8 cellular contexts compared by ENCODE assay signal in genomic region chr1:92961896-92962752, GRCh38. TPM values are rescaled to one million over a fixed set of nuclear protein-coding genes. Genes with fewer than 3 reads are reported as not detected.
DNase-seq lines count a peak whose midpoint lies in the region; ATAC-seq and TF ChIP-seq lines count a peak whose summit lies in the region.

No MANE protein-coding gene starts in this region.

- intact Hi-C loops in esophagus muscularis mucosa (cut with DNase I): loop anchor here (2.0 kb wide), 2 partner anchors 31 to 103 kb away; no protein-coding TSS in a partner anchor

- H3K36me3 ChIP-seq in esophagus muscularis mucosa (no peaks in the 10 kb centered on the region), neural cell (ENCODE audit: insufficient read depth, low read length) (no peaks in the 10 kb centered on the region), thoracic aorta (no peaks in the 10 kb centered on the region)

- peak overlapping the region; percentile 98 to 99 (median 98) for H3K27ac ChIP-seq in esophagus muscularis mucosa (replicated peaks in 1 of 4)
- H3K27ac ChIP-seq in neural cell (ENCODE audit: low read length): peak overlapping the region; percentile 24
- H3K27ac ChIP-seq in thoracic aorta: peak overlapping the region; percentile 96 to 98

- no peaks in the 10 kb centered on the region for H3K9me3 ChIP-seq in esophagus muscularis mucosa
- no peaks in the 10 kb centered on the region for H3K9me3 ChIP-seq in neural cell (ENCODE audit: low read length)
- H3K9me3 ChIP-seq in thoracic aorta: no peaks in the 10 kb centered on the region

- peak overlapping the region; percentile 81 for H3K9ac ChIP-seq in neural cell (ENCODE audit: low read length)

- peaks cover 11 to 43% (median 38%) of the 10 kb centered on the region in 4 donors for H3K4me1 ChIP-seq in esophagus muscularis mucosa
- peaks cover 20 to 32% of the 10 kb centered on the region in 2 donors for H3K4me1 ChIP-seq in thoracic aorta (ENCODE audit: control insufficient read depth in 1 of 2, low read depth in 2 of 2)

- peak overlapping the region; percentile 69 for H2AFZ ChIP-seq in neural cell (ENCODE audit: low read depth, low read length)

- no peak for TF ChIP-seq RAD21 in neural cell (conservative IDR thresholded peaks at IDR 0.05)

- TF ChIP-seq POLR2A in esophagus muscularis mucosa (IDR thresholded peaks at IDR 0.05; ENCODE audit: low read depth): no peak

- peaks cover 5% of the 10 kb centered on the region for H3F3A ChIP-seq in neural cell (ENCODE audit: insufficient read depth, low read length, poor library complexity, severe bottlenecking)

- ATAC-seq in HG02852 (IDR thresholded peaks at IDR 0.05; ENCODE audit: unreplicated experiment): peak; percentile 63
- peak; percentile 62 for ATAC-seq in thoracic aorta (ENCODE audit: insufficient number of reproducible peaks, low FRiP score, low read depth)

- no peaks in the 10 kb centered on the region for H3K9me2 ChIP-seq in neural cell (ENCODE audit: insufficient read depth, low read length)

- H3K4me3 ChIP-seq in esophagus muscularis mucosa (peak overlapping the region; percentile 89 to 98 (median 90)), neural cell (ENCODE audit: low read length) (peak overlapping the region; percentile 92), thoracic aorta (peak overlapping the region; percentile 98)

- H3K4me2 ChIP-seq in neural cell (ENCODE audit: low read length): peak overlapping the region; percentile 76

- TF ChIP-seq EP300 in esophagus muscularis mucosa (IDR thresholded peaks at IDR 0.05) (no peak), neural cell (conservative IDR thresholded peaks at IDR 0.05; ENCODE audit: poor library complexity, severe bottlenecking) (no peak)

- no peaks in the 10 kb centered on the region for H3K79me2 ChIP-seq in neural cell (replicated peaks; ENCODE audit: insufficient read depth, low read length)

- TF ChIP-seq CTCF in esophagus muscularis mucosa (IDR thresholded peaks at IDR 0.05): no peak
- TF ChIP-seq CTCF in neural cell (IDR thresholded peaks at IDR 0.05; ENCODE audit: poor library complexity, severe bottlenecking): no peak
- no peak for TF ChIP-seq CTCF in thoracic aorta (IDR thresholded peaks at IDR 0.05)

- H3K27me3 ChIP-seq in esophagus muscularis mucosa (no peaks in the 10 kb centered on the region), neural cell (ENCODE audit: insufficient read depth, low read depth, low read length) (no peaks in the 10 kb centered on the region), thoracic aorta (replicated peaks; ENCODE audit: insufficient read depth) (no peaks in the 10 kb centered on the region)

- DNase-seq in NCI-H510A treated with DMSO at 0.1 percent for 48 hours (lab: John Stamatoyannopoulos, UW) (peak; percentile 73), NCI-H510A (lab: John Stamatoyannopoulos, UW) (no peak), NCI-H226 (peak; percentile 59), activated T-cell treated with anti-CD3 and anti-CD28 coated beads for 24 hours (ENCODE audit: low read depth) (peak; percentile 62), esophagus muscularis mucosa (ENCODE audit: extremely low spot score) (no peak), thoracic aorta (ENCODE audit: low spot score) (no peak)

- no peaks in the 10 kb centered on the region for H4K20me1 ChIP-seq in neural cell (ENCODE audit: insufficient read depth)

- WGBS in esophagus muscularis mucosa: 4% methylated on average over 15 of the region's 32 CpGs

TF ChIP-seq in neural cell, 6 proteins besides CTCF, POLR2A, EP300 and RAD21:
- TF ChIP-seq REST (IDR thresholded peaks at IDR 0.05; ENCODE audit: borderline replicate concordance): peak; percentile 20
- TF ChIP-seq TAF1 (IDR thresholded peaks at IDR 0.05; ENCODE audit: low read depth): no peak

RNA-seq across cellular contexts. Expression of gene DIPK1A, which starts 0.9 kb away (rescaled TPM):
- total RNA-seq in esophagus muscularis mucosa (10 to 100 TPM; 21.5 to 35.3 (median 32.7) TPM), thoracic aorta (10 to 100 TPM; 10.8 to 18.3 TPM)
- polyA plus RNA-seq in neural cell: 8.4 and 10.0 TPM in 2 replicates
- 13.9 and 19.6 TPM in 2 replicates for polyA minus RNA-seq in neural cell

Comparison
In these comparisons a context has a peak if more than half of its experiments do, and no peak if none do; other contexts are left out.
1. DNase-seq: peak in NCI-H510A treated with DMSO at 0.1 percent for 48 hours (single experiment), NCI-H226 (single experiment) and activated T-cell treated with anti-CD3 and anti-CD28 coated beads for 24 hours (single experiment); none in NCI-H510A (single experiment), esophagus muscularis mucosa (single experiment) and thoracic aorta (single experiment).
2. H3K27ac ChIP-seq: peak in every context shown above with its lines; median percentile 98 in esophagus muscularis mucosa; 97 in thoracic aorta; 24 in neural cell.
3. Peak in every context shown above with its lines, with median percentiles within 50 percentile points of each other: H3K4me3 ChIP-seq.